In genomic region chr11:67435727-67436458, GRCh38 we compare ENCODE assay signal across 11 cellular contexts. TPM values are rescaled to one million over a fixed set of nuclear protein-coding genes. Genes with fewer than 3 reads are reported as not detected.
DNase-seq lines count a peak whose midpoint lies in the region; ATAC-seq and TF ChIP-seq lines count a peak whose summit lies in the region.
"Had no signal": no experiment of that assay in that cellular context is flagged by ENCODE, and none has a peak within 500 bp of the region (broad histone marks: within the 10 kb centered on the region; RNA-seq: fewer than 3 reads in every experiment).

No MANE protein-coding gene starts in this region.

- intact Hi-C loops in natural killer cell (cut with micrococcal nuclease), result loop anchor here (2.0 kb wide), 1 partner anchor 33 kb away; no protein-coding TSS in a partner anchor

- H3K9me3 ChIP-seq in DND-41 (ENCODE audit: insufficient read depth, low read length, severe bottlenecking), result no peaks in the 10 kb centered on the region

- H3K27me3 ChIP-seq in DND-41 (ENCODE audit: insufficient read depth, low read length, poor library complexity), result no peaks in the 10 kb centered on the region

- peak overlapping the region; percentile 96 for H3K27ac Mint-ChIP-seq in activated naive CD8-positive, alpha-beta T cell treated with anti-CD3 and anti-CD28 coated beads, Interleukin-2, amount 10 ng/mL, durations not matched to agents 7 days and 5 days
- H3K27ac Mint-ChIP-seq in natural killer cell, result peak overlapping the region; percentile 88 to 92

- peak overlapping the region; percentile 99 for H3K9ac ChIP-seq in DND-41 (ENCODE audit: low read depth, low read length)

- peak overlapping the region; percentile 98 for H3K4me3 Mint-ChIP-seq in activated naive CD8-positive, alpha-beta T cell treated with anti-CD3 and anti-CD28 coated beads, Interleukin-2, amount 10 ng/mL, durations not matched to agents 7 days and 5 days
- H3K4me3 Mint-ChIP-seq in natural killer cell, result peak overlapping the region; percentile 95

- H3K79me2 ChIP-seq in DND-41 (ENCODE audit: insufficient read depth, low read length), result peaks cover 89% of the 10 kb centered on the region

- peak overlapping the region; percentile 99 for H3K4me2 ChIP-seq in DND-41 (ENCODE audit: insufficient read depth, low read length)

- no peak for ATAC-seq in DND-41 (ENCODE audit: insufficient read depth, low read depth)
- peak; percentile 2 for ATAC-seq in HG03571 (IDR thresholded peaks at IDR 0.05; ENCODE audit: unreplicated experiment)
- ATAC-seq in activated naive CD8-positive, alpha-beta T cell treated with anti-CD3 and anti-CD28 coated beads, Interleukin-2, amount 10 ng/mL, durations not matched to agents 7 days and 5 days (ENCODE audit: low read depth), result peak; percentile 4
- no peak for ATAC-seq in natural killer cell
- no peak for ATAC-seq in HG03159 (IDR thresholded peaks at IDR 0.05; ENCODE audit: unreplicated experiment)
- no peak for ATAC-seq in GM21528 (IDR thresholded peaks at IDR 0.05; ENCODE audit: low FRiP score, unreplicated experiment)

- H4K20me1 ChIP-seq in DND-41 (ENCODE audit: insufficient read depth, low read length), result peaks cover 57% of the 10 kb centered on the region

- peak overlapping the region; percentile 85 to 92 for H3K4me3 ChIP-seq in DND-41 (ENCODE audit: low read depth in 1 of 2, low read length in 2 of 2)

- H3K4me1 ChIP-seq in DND-41 (ENCODE audit: insufficient read depth, low read length), result peaks cover 79% of the 10 kb centered on the region

- H3K4me1 Mint-ChIP-seq in activated naive CD8-positive, alpha-beta T cell treated with anti-CD3 and anti-CD28 coated beads, Interleukin-2, amount 10 ng/mL, durations not matched to agents 7 days and 5 days, result peaks cover 45% of the 10 kb centered on the region
- H3K4me1 Mint-ChIP-seq in natural killer cell, result peaks cover 58 to 79% of the 10 kb centered on the region in 2 donors

- no peak overlapping the region for H2AFZ ChIP-seq in DND-41 (ENCODE audit: low read depth, low read length)

- H3K36me3 ChIP-seq in DND-41 (ENCODE audit: insufficient read depth, low read length), result peaks cover 82% of the 10 kb centered on the region

- DNase-seq in DND-41 (no peak), natural killer cell (no peak), SIG-M5 treated with dmso at 0.1 percent for 504 hours (lab: John Stamatoyannopoulos, UW; ENCODE audit: unreplicated experiment) (no peak), GOT3 (lab: John Stamatoyannopoulos, UW) (no peak)
- DNase-seq in activated naive CD8-positive, alpha-beta T cell treated with anti-CD3 and anti-CD28 coated beads, Interleukin-2, amount 10 ng/mL, durations not matched to agents 7 days and 5 days, result peak; percentile 56
- DNase-seq: NCI-H2107 had no signal

- POLR2A ChIA-PET in activated naive CD8-positive, alpha-beta T cell treated with anti-CD3 and anti-CD28 coated beads, Interleukin-2, amount 10 ng/mL, durations not matched to agents 7 days and 5 days (lab: Charles Lee), result interaction anchor here (0.5 to 16.3 kb wide), 17 partner anchors 7 to 214 kb away, joined by 3 to 491 read pairs (median 32); partner anchors contain the start of genes ACY3, AIP, CARNS1 and PITPNM1

- H3K9me3 Mint-ChIP-seq in activated naive CD8-positive, alpha-beta T cell treated with anti-CD3 and anti-CD28 coated beads, Interleukin-2, amount 10 ng/mL, durations not matched to agents 7 days and 5 days, result no peaks in the 10 kb centered on the region
- no peaks in the 10 kb centered on the region for H3K9me3 Mint-ChIP-seq in natural killer cell

- H3K27me3 Mint-ChIP-seq in activated naive CD8-positive, alpha-beta T cell treated with anti-CD3 and anti-CD28 coated beads, Interleukin-2, amount 10 ng/mL, durations not matched to agents 7 days and 5 days, result no peaks in the 10 kb centered on the region
- no peaks in the 10 kb centered on the region for H3K27me3 Mint-ChIP-seq in natural killer cell (ENCODE audit: low read depth in 2 of 2)

- peaks cover 37% of the 10 kb centered on the region for H3K36me3 Mint-ChIP-seq in activated naive CD8-positive, alpha-beta T cell treated with anti-CD3 and anti-CD28 coated beads, Interleukin-2, amount 10 ng/mL, durations not matched to agents 7 days and 5 days
- H3K36me3 Mint-ChIP-seq in natural killer cell, result no peaks in the 10 kb centered on the region

- H3K27ac ChIP-seq in DND-41 (ENCODE audit: low read length), result peak overlapping the region; percentile 100

- TF ChIP-seq CTCF in DND-41 (IDR thresholded peaks at IDR 0.05; ENCODE audit: borderline replicate concordance, extremely low read depth, low read length, poor library complexity, severe bottlenecking) (no peak), natural killer cell (IDR thresholded peaks at IDR 0.05) (no peak)

RNA-seq across cellular contexts. Expression of gene PTPRCAP, which starts 1.6 kb away (rescaled TPM):
- total RNA-seq in activated naive CD8-positive, alpha-beta T cell treated with anti-CD3 and anti-CD28 coated beads, Interleukin-2, amount 10 ng/mL, durations not matched to agents 7 days and 5 days, result 100 to 1,000 TPM; 351 to 371 TPM
- 100 to 1,000 TPM; 240 to 301 (median 269) TPM for total RNA-seq in natural killer cell

RNA-seq across cellular contexts. Expression of gene CORO1B, which starts 7.4 kb away (rescaled TPM):
- total RNA-seq in activated naive CD8-positive, alpha-beta T cell treated with anti-CD3 and anti-CD28 coated beads, Interleukin-2, amount 10 ng/mL, durations not matched to agents 7 days and 5 days, result 100 to 1,000 TPM; 168 to 195 TPM
- 10 to 100 TPM in 2 of 3 donors, 1 to 10 TPM in 1; 9.7 to 16.2 (median 15.0) TPM for total RNA-seq in natural killer cell

RNA-seq across cellular contexts. Expression of gene RPS6KB2, which starts 7.6 kb away (rescaled TPM):
- total RNA-seq in activated naive CD8-positive, alpha-beta T cell treated with anti-CD3 and anti-CD28 coated beads, Interleukin-2, amount 10 ng/mL, durations not matched to agents 7 days and 5 days, result 10 to 100 TPM; 69.0 to 71.4 TPM
- 10 to 100 TPM; 81.0 to 89.6 (median 84.6) TPM for total RNA-seq in natural killer cell

RNA-seq across cellular contexts. Expression of gene GPR152, which starts 16.6 kb away (rescaled TPM):
- total RNA-seq in activated naive CD8-positive, alpha-beta T cell treated with anti-CD3 and anti-CD28 coated beads, Interleukin-2, amount 10 ng/mL, durations not matched to agents 7 days and 5 days, result not detected
- under 1 TPM in 1 of 3 donors, not detected in 2; 0.25 TPM for total RNA-seq in natural killer cell
- total RNA-seq: fibroblast of lung, mesenteric fat pad had no signal

RNA-seq across cellular contexts. Expression of gene CABP4, which starts 19.3 kb away (rescaled TPM):
- 1 to 10 TPM; 2.8 to 3.0 TPM for total RNA-seq in activated naive CD8-positive, alpha-beta T cell treated with anti-CD3 and anti-CD28 coated beads, Interleukin-2, amount 10 ng/mL, durations not matched to agents 7 days and 5 days
- total RNA-seq in natural killer cell, result 10 to 100 TPM; 12.9 to 22.8 (median 21.3) TPM
- total RNA-seq: fibroblast of lung had no signal

Comparison
In these comparisons a context has a peak if more than half of its experiments do, and no peak if none do; other contexts are left out.
1. ATAC-seq: peak in HG03571 (single experiment) and activated naive CD8-positive, alpha-beta T cell treated with anti-CD3 and anti-CD28 coated beads, Interleukin-2, amount 10 ng/mL, durations not matched to agents 7 days and 5 days (single experiment); none in DND-41 (single experiment), natural killer cell (0 of 3), HG03159 (single experiment) and GM21528 (single experiment).
2. RNA of gene CORO1B, which starts 7.4 kb away (total RNA-seq): 168 to 195 TPM in activated naive CD8-positive, alpha-beta T cell treated with anti-CD3 and anti-CD28 coated beads, Interleukin-2, amount 10 ng/mL, durations not matched to agents 7 days and 5 days; 9.7 to 16.2 TPM in natural killer cell; every median in the first group is over 4 times any median in the second.